8 cellular contexts compared by ENCODE assay signal in genomic region chr7:30134523-30135270, GRCh38. TPM values are rescaled to one million over a fixed set of nuclear protein-coding genes. Genes with fewer than 3 reads are reported as not detected.
DNase-seq lines count a peak whose midpoint lies in the region; ATAC-seq and TF ChIP-seq lines count a peak whose summit lies in the region.

TSS of gene MTURN (plus strand) at chr7:30134986. CDS start at chr7:30135137, 151 bp downstream.

- H3K27me3 ChIP-seq in hepatocyte: no peaks in the 10 kb centered on the region

- TF ChIP-seq POLR2A in GM15510 (IDR thresholded peaks at IDR 0.05; ENCODE audit: borderline replicate concordance, extremely low read depth, insufficient read length): peak; percentile 28

- H3K9me2 ChIP-seq in hepatocyte (replicated peaks; ENCODE audit: insufficient read depth): no peaks in the 10 kb centered on the region

- TF ChIP-seq CTCF in astrocyte of the cerebellum (IDR thresholded peaks at IDR 0.05; ENCODE audit: low read depth, low read length, missing control alignments) (no peak), hepatocyte (IDR thresholded peaks at IDR 0.05; ENCODE audit: poor library complexity) (no peak)

- H3K9me3 ChIP-seq in hepatocyte (ENCODE audit: low read depth): no peaks in the 10 kb centered on the region

- peak within 1 kb of the TSS; percentile 96 for H2AFZ ChIP-seq in hepatocyte

- H3K4me1 ChIP-seq in hepatocyte (ENCODE audit: insufficient read depth) (peaks cover 4% of the 10 kb centered on the region), urinary bladder (ENCODE audit: insufficient read depth) (no peaks in the 10 kb centered on the region)

- H4K20me1 ChIP-seq in hepatocyte (ENCODE audit: insufficient read depth, poor library complexity, severe bottlenecking): no peaks in the 10 kb centered on the region

- DNase-seq in NCI-H1694 (lab: John Stamatoyannopoulos, UW) (peak; percentile 18), T1000 (lab: John Stamatoyannopoulos, UW) (peak; percentile 80), astrocyte of the cerebellum (ENCODE audit: low read depth) (peak; percentile 46), hepatocyte (ENCODE audit: low spot score) (peak; percentile 95), putamen (ENCODE audit: low spot score) (peak; percentile 91)

- H3K4me2 ChIP-seq in hepatocyte: peak within 1 kb of the TSS; percentile 95

- no peaks in the 10 kb centered on the region for H3K79me2 ChIP-seq in hepatocyte

- peak; percentile 86 for ATAC-seq in HG02885 (IDR thresholded peaks at IDR 0.05; ENCODE audit: poor library complexity, unreplicated experiment)

- in situ Hi-C loops in astrocyte of the cerebellum (cut with HindIII; ENCODE audit: low sequenced_read_pairs): loop anchor here (25.0 kb wide), 1 partner anchor 428 kb away; no protein-coding TSS in a partner anchor

- H3K36me3 ChIP-seq in hepatocyte (replicated peaks; ENCODE audit: insufficient read depth, low read depth) (no peaks in the 10 kb centered on the region), urinary bladder (ENCODE audit: insufficient read depth) (no peaks in the 10 kb centered on the region)

- WGBS in hepatocyte (ENCODE audit: low lambda C conversion rate, missing lambda C conversion rate): under 1% methylated on average over 34 of the region's 98 CpGs
- under 1% methylated on average over 97 of the region's 98 CpGs for WGBS in urinary bladder

- H3K27ac ChIP-seq in hepatocyte (peak within 1 kb of the TSS; percentile 97), urinary bladder (ENCODE audit: low read depth) (peak within 1 kb of the TSS; percentile 95)

- peak within 1 kb of the TSS; percentile 87 for H3K4me3 ChIP-seq in astrocyte of the cerebellum (ENCODE audit: low read depth, low read length)
- peak within 1 kb of the TSS; percentile 74 for H3K4me3 ChIP-seq in hepatocyte
- H3K4me3 ChIP-seq in urinary bladder (ENCODE audit: low read depth, low read length): peak within 1 kb of the TSS; percentile 97

RNA-seq across cellular contexts. Expression of gene MTURN, which starts in this region (rescaled TPM):
- total RNA-seq in hepatocyte: 10.1 and 14.5 TPM in 2 replicates
- polyA plus RNA-seq in hepatocyte: 4.5 and 7.5 TPM in 2 replicates
- total RNA-seq in urinary bladder: 55.6 TPM
- polyA plus RNA-seq in urinary bladder: 55.6 TPM

Comparison
In these comparisons a context has a peak if more than half of its experiments do, and no peak if none do; other contexts are left out.
1. Peak in every context shown above with its lines: DNase-seq, ATAC-seq, H3K4me3 ChIP-seq and H3K27ac ChIP-seq.
2. DNase-seq: peak in every context shown above with its lines; median percentile 95 in hepatocyte; 91 in putamen; 80 in T1000; 46 in astrocyte of the cerebellum; 18 in NCI-H1694.